In the genomic region with DNA sequence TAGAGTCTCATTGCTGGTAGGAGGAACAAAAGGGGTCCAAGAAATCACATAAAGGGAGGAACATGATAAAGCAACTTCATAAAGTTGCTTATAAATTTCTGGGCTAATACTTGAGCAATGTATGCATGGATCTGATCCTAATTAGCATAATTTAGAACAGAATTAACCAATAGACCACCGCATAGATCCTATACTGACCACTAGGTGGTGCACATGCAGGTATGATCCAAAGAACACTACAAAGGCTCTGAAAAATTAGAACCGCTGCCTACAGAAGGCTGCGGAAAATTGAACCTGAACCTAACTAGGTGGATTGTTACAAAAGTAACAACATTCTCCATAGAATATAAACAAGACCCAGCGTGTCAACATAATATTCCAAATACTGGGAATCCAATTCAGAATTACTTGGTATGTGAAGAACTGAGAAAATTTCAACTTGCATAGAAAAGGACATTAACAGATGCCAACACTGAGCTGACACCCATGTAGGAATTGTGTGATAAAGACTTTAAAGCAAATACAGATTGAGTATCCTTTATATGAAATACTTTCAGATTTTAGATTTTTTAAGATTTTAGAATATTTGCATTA, we compare ENCODE assay signal across 8 cellular contexts. TPM values are rescaled to one million over a fixed set of nuclear protein-coding genes. Genes with fewer than 3 reads are reported as not detected.
DNase-seq lines count a peak whose midpoint lies in the region; ATAC-seq and TF ChIP-seq lines count a peak whose summit lies in the region.

No MANE protein-coding gene starts in this region.

- DNase-seq in left cardiac atrium (no peak), Right ventricle myocardium inferior (ENCODE audit: missing footprints) (no peak), RWPE1 (ENCODE audit: low spot score) (no peak), endothelial cell (ENCODE audit: low spot score) (peak; percentile 5), osteocyte (ENCODE audit: extremely low spot score, unreplicated experiment) (no peak)

- H3K4me3 Mint-ChIP-seq in endothelial cell (ENCODE audit: unreplicated experiment) (no peak overlapping the region), osteocyte (ENCODE audit: unreplicated experiment) (no peak overlapping the region)

- H3K36me3 Mint-ChIP-seq in endothelial cell (ENCODE audit: low read depth, unreplicated experiment) (peaks cover 4% of the 10 kb centered on the region), osteocyte (ENCODE audit: unreplicated experiment) (peaks cover 3% of the 10 kb centered on the region)

- H3K27me3 Mint-ChIP-seq in endothelial cell (ENCODE audit: unreplicated experiment) = peaks cover 1% of the 10 kb centered on the region
- H3K27me3 Mint-ChIP-seq in osteocyte (ENCODE audit: unreplicated experiment) = no peaks in the 10 kb centered on the region

- H3K9me3 Mint-ChIP-seq in endothelial cell (ENCODE audit: unreplicated experiment) (no peaks in the 10 kb centered on the region), osteocyte (ENCODE audit: unreplicated experiment) (peaks cover 12% of the 10 kb centered on the region)

- peaks cover 5% of the 10 kb centered on the region for H3K4me1 Mint-ChIP-seq in endothelial cell (ENCODE audit: unreplicated experiment)
- no peaks in the 10 kb centered on the region for H3K4me1 Mint-ChIP-seq in osteocyte (ENCODE audit: unreplicated experiment)

- H3K27ac ChIP-seq in RWPE1 = no peak overlapping the region

- ATAC-seq in left cardiac atrium (peak; percentile 43 to 55), Right ventricle myocardium inferior (no peak), HG02852 (IDR thresholded peaks at IDR 0.05; ENCODE audit: unreplicated experiment) (peak; percentile 62), GM18868 (IDR thresholded peaks at IDR 0.05; ENCODE audit: unreplicated experiment) (no peak), GM19035 (IDR thresholded peaks at IDR 0.05; ENCODE audit: unreplicated experiment) (no peak)

- CTCF ChIA-PET in RWPE1 (lab: Yijun Ruan, JAX) = interaction anchor here (0.6 to 1.1 kb wide), 3 partner anchors 14 to 139 kb away, joined by 3 to 4 read pairs (median 3); no protein-coding TSS in a partner anchor

- TF ChIP-seq CTCF in RWPE1 (conservative IDR thresholded peaks at IDR 0.05; ENCODE audit: low read depth) (peak; percentile 52), endothelial cell (IDR thresholded peaks at IDR 0.05; ENCODE audit: unreplicated experiment) (peak; percentile 60), osteocyte (IDR thresholded peaks at IDR 0.05) (peak; percentile 67)

- H3K27ac Mint-ChIP-seq in endothelial cell (ENCODE audit: unreplicated experiment) (no peak overlapping the region), osteocyte (ENCODE audit: unreplicated experiment) (no peak overlapping the region)

- intact Hi-C loops in left cardiac atrium (cut with DNase I) = loop anchor here in 1 of 2 donors (5.0 kb wide), 1 partner anchor 723 kb away; no protein-coding TSS in a partner anchor
- intact Hi-C loops in Right ventricle myocardium inferior (cut with DNase I) = loop anchor here (10.0 kb wide), 1 partner anchor 730 kb away; no protein-coding TSS in a partner anchor

- POLR2A ChIA-PET in RWPE1 (lab: Yijun Ruan, JAX; ENCODE audit: low non-redundant PET) = no interaction called here

RNA-seq across cellular contexts. Expression of a gene that starts 23.3 kb away (rescaled TPM):
- total RNA-seq in left cardiac atrium (10 to 100 TPM; 11.8 to 13.4 TPM), Right ventricle myocardium inferior (16.5 TPM), endothelial cell (ENCODE audit: unreplicated experiment) (42.5 TPM), osteocyte (12.4 and 15.3 TPM in 2 replicates)

RNA-seq across cellular contexts. Expression of a gene that starts 23.6 kb away (rescaled TPM):
- total RNA-seq in left cardiac atrium (10 to 100 TPM; 18.4 to 19.4 TPM), Right ventricle myocardium inferior (27.7 TPM), endothelial cell (ENCODE audit: unreplicated experiment) (6.1 TPM), osteocyte (6.9 and 10.6 TPM in 2 replicates)

RNA-seq across cellular contexts. Expression of a gene that starts 23.6 kb away (rescaled TPM):
- total RNA-seq in left cardiac atrium = 10 to 100 TPM; 51.5 to 53.6 TPM
- 54.5 TPM for total RNA-seq in Right ventricle myocardium inferior
- total RNA-seq in endothelial cell (ENCODE audit: unreplicated experiment) = 15.2 TPM
- 17.8 and 24.4 TPM in 2 replicates for total RNA-seq in osteocyte

Comparison
In these comparisons a context has a peak if more than half of its experiments do, and no peak if none do; other contexts are left out.
1. ATAC-seq: peak in left cardiac atrium (2 of 2) and HG02852 (single experiment); none in Right ventricle myocardium inferior (single experiment), GM18868 (single experiment) and GM19035 (single experiment).
2. Peak in every context shown above with its lines, with median percentiles within 50 percentile points of each other: CTCF ChIP-seq.